Comparison of ENCODE assay signal across 33 cellular contexts in genomic region chr16:30783280-30784109, GRCh38. TPM values are rescaled to one million over a fixed set of nuclear protein-coding genes. Genes with fewer than 3 reads are reported as not detected.
"Had no signal": no experiment of that assay in that cellular context is flagged by ENCODE, and none has a peak within 500 bp of the region (broad histone marks: within the 10 kb centered on the region; RNA-seq: fewer than 3 reads in every experiment).

No MANE protein-coding gene starts in this region.

- H3K27me3 ChIP-seq: ascending aorta had no signal

- ATAC-seq: activated CD8-positive, alpha-beta T cell treated with anti-CD3 and anti-CD28 coated beads for 36 hours; activated T-cell treated with anti-CD3 and anti-CD28 coated beads, Interleukin-2, amount 50 U/mL, for 72 hours; activated T-helper 17 cell treated with anti-CD3 and anti-CD28 coated beads, Interleukin-2, amount 50 U/mL, for 72 hours had no signal

- H3K9me3 ChIP-seq: ascending aorta had no signal

- H3K4me3 ChIP-seq: ascending aorta, PC-9 had no signal

- H3K4me2 ChIP-seq: KMS-11, PC-9 had no signal

- H3K27me3 Mint-ChIP-seq: activated CD8-positive, alpha-beta T cell treated with anti-CD3 and anti-CD28 coated beads for 36 hours; activated naive CD8-positive, alpha-beta T cell treated with anti-CD3 and anti-CD28 coated beads for 36 hours; activated T-helper 17 cell treated with anti-CD3 and anti-CD28 coated beads, Interleukin-2, amount 50 U/mL, for 72 hours had no signal

- H2AFZ ChIP-seq: PC-9 had no signal

- H3K9ac ChIP-seq: KMS-11 had no signal

- H3K9me3 Mint-ChIP-seq: activated B cell treated with CpG ODN at 0.5 μM for 24 hours; activated CD8-positive, alpha-beta T cell treated with anti-CD3 and anti-CD28 coated beads for 36 hours; activated naive CD8-positive, alpha-beta T cell treated with anti-CD3 and anti-CD28 coated beads for 36 hours; activated T-cell treated with anti-CD3 and anti-CD28 coated beads, Interleukin-2, amount 50 U/mL, for 72 hours; activated T-helper 17 cell treated with anti-CD3 and anti-CD28 coated beads, Interleukin-2, amount 50 U/mL, for 72 hours had no signal

- H3K4me3 Mint-ChIP-seq: activated B cell treated with CpG ODN at 0.5 μM for 24 hours; activated CD8-positive, alpha-beta T cell treated with anti-CD3 and anti-CD28 coated beads for 36 hours; activated naive CD8-positive, alpha-beta T cell treated with anti-CD3 and anti-CD28 coated beads for 36 hours; activated T-cell treated with anti-CD3 and anti-CD28 coated beads, Interleukin-2, amount 50 U/mL, for 72 hours; activated T-helper 17 cell treated with anti-CD3 and anti-CD28 coated beads, Interleukin-2, amount 50 U/mL, for 72 hours had no signal

- DNase-seq: activated B cell treated with CpG ODN at 0.5 μM for 24 hours; activated CD4-positive, alpha-beta T cell treated with anti-CD3 and anti-CD28 coated beads for 4 hours; activated CD4-positive, alpha-beta T cell treated with anti-CD3 and anti-CD28 coated beads, Interleukin-2, amount 50 U/mL, for 4 hours; activated CD4-positive, CD25-positive, alpha-beta regulatory T cell treated with anti-CD3 and anti-CD28 coated beads, Interleukin-2, amount 50 U/mL, for 72 hours; activated CD8-positive, alpha-beta T cell treated with anti-CD3 and anti-CD28 coated beads for 36 hours; activated effector memory CD4-positive, alpha-beta T cell treated with anti-CD3 and anti-CD28 coated beads, Interleukin-2, amount 50 U/mL, for 16 hours; activated naive CD4-positive, alpha-beta T cell; activated naive CD4-positive, alpha-beta T cell treated with anti-CD3 and anti-CD28 coated beads, Interleukin-2, amount 50 U/mL, for 16 hours; activated naive CD8-positive, alpha-beta T cell treated with anti-CD3 and anti-CD28 coated beads for 36 hours; activated T-cell treated with anti-CD3 and anti-CD28 coated beads, Interleukin-2, amount 50 U/mL, for 1 hour; activated T-cell treated with anti-CD3 and anti-CD28 coated beads, Interleukin-2, amount 50 U/mL, for 72 hours; amygdala; MM.1S; MV-4-11; NCI-H1092; NCI-H1436 treated with DMSO at 0.1 percent for 48 hours; NCI-H1694 treated with DMSO at 0.1 percent for 48 hours; NCI-H2029; NCI-H345; NCI-H526; NCI-H748 treated with DMSO at 0.1 percent for 48 hours; NK-92 treated with Interleukin-12 subunit alpha and Interleukin-12 subunit beta, amount 100 ng/mL, for 24 hours; PC-9; Right ventricle myocardium superior; SW 1271; T-helper 1 cell; T-helper 2 cell; T-helper 9 cell had no signal

- H3K27ac ChIP-seq: ascending aorta, KMS-11, PC-9, VCaP had no signal

- H3K27ac Mint-ChIP-seq: activated B cell treated with CpG ODN at 0.5 μM for 24 hours; activated CD8-positive, alpha-beta T cell treated with anti-CD3 and anti-CD28 coated beads for 36 hours; activated naive CD8-positive, alpha-beta T cell treated with anti-CD3 and anti-CD28 coated beads for 36 hours; activated T-cell treated with anti-CD3 and anti-CD28 coated beads, Interleukin-2, amount 50 U/mL, for 72 hours; activated T-helper 17 cell treated with anti-CD3 and anti-CD28 coated beads, Interleukin-2, amount 50 U/mL, for 72 hours had no signal

- H3K4me1 Mint-ChIP-seq: activated T-helper 17 cell treated with anti-CD3 and anti-CD28 coated beads, Interleukin-2, amount 50 U/mL, for 72 hours had no signal

- FAIRE-seq: RCC 7860 had no signal

RNA-seq across cellular contexts. Expression of gene CFAP119, which starts 21.6 kb away (rescaled TPM):
- total RNA-seq: ascending aorta had no signal
